In genomic region chr11:121237247-121237646, GRCh38 we compare ENCODE assay signal across 7 cellular contexts. TPM values are rescaled to one million over a fixed set of nuclear protein-coding genes. Genes with fewer than 3 reads are reported as not detected.
DNase-seq lines count a peak whose midpoint lies in the region; ATAC-seq, FAIRE-seq and TF ChIP-seq lines count a peak whose summit lies in the region.
"Not testable (repeated sequence)": the region's sequence is repeated elsewhere in the genome, so short reads cannot be mapped to it uniquely, and the experiment has no call there.

No MANE protein-coding gene starts in this region.

- TF ChIP-seq CTCF in PC-3 (conservative IDR thresholded peaks at IDR 0.05; ENCODE audit: low read depth, low read length); endothelial cell of umbilical vein (IDR thresholded peaks at IDR 0.05; ENCODE audit: extremely low read depth in 1 of 2, insufficient read depth in 1 of 2, low read depth in 1 of 2, low read length in 2 of 2): not testable (repeated sequence)

- DNase-seq in PC-3; activated CD4-positive, alpha-beta memory T cell treated with anti-CD3 and anti-CD28 coated beads for 36 hours; endothelial cell of umbilical vein (ENCODE audit: low read depth, low spot score): not testable (repeated sequence)

- not testable (repeated sequence) for H3K79me2 ChIP-seq in PC-3 (ENCODE audit: low read length); endothelial cell of umbilical vein (ENCODE audit: control insufficient read depth, insufficient read depth, low read length)

- H3K4me1 ChIP-seq in PC-3 (ENCODE audit: insufficient read depth, low read length) (peaks cover 21% of the 10 kb centered on the region), neuron (ENCODE audit: insufficient read depth, low read length) (peaks cover 60% of the 10 kb centered on the region)
- H3K4me1 ChIP-seq in endothelial cell of umbilical vein (ENCODE audit: control insufficient read depth, extremely low read depth, insufficient read depth, low read length) = not testable (repeated sequence)

- dilution Hi-C loops in endothelial cell of umbilical vein (cut with MboI; ENCODE audit: extremely low pct_ligation_motif_present, low sequenced_read_pairs) = not testable (repeated sequence)

- POLR2A ChIA-PET in PC-3 (lab: Charles Lee; ENCODE audit: unreplicated experiment); activated CD4-positive, alpha-beta memory T cell treated with anti-CD3 and anti-CD28 coated beads for 36 hours (lab: Charles Lee); endothelial cell of umbilical vein (lab: Charles Lee): not testable (repeated sequence)

- H3F3A ChIP-seq in PC-3 (ENCODE audit: low read length, unreplicated experiment) = not testable (repeated sequence)

- H3K27ac ChIP-seq in PC-3 (ENCODE audit: low read length) (peak overlapping the region; percentile 78), endothelial cell of umbilical vein (ENCODE audit: insufficient read depth, low read depth, low read length) (peak overlapping the region; percentile 53)

- not testable (repeated sequence) for H3K9me1 ChIP-seq in endothelial cell of umbilical vein (replicated peaks; ENCODE audit: control insufficient read depth, extremely low read depth, insufficient read depth, low read length)

- not testable (repeated sequence) for H3K36me3 Mint-ChIP-seq in activated CD4-positive, alpha-beta memory T cell treated with anti-CD3 and anti-CD28 coated beads for 36 hours

- not testable (repeated sequence) for H3K27me3 ChIP-seq in PC-3 (ENCODE audit: low read length); endothelial cell of umbilical vein (ENCODE audit: control insufficient read depth in 2 of 2, insufficient read depth in 2 of 2, low read length in 2 of 2); neuron (ENCODE audit: insufficient read depth, low read length)

- not testable (repeated sequence) for H3K4me3 Mint-ChIP-seq in activated CD4-positive, alpha-beta memory T cell treated with anti-CD3 and anti-CD28 coated beads for 36 hours

- not testable (repeated sequence) for H3K9me3 Mint-ChIP-seq in activated CD4-positive, alpha-beta memory T cell treated with anti-CD3 and anti-CD28 coated beads for 36 hours

- TF ChIP-seq POLR2A in endothelial cell of umbilical vein (IDR thresholded peaks at IDR 0.05; ENCODE audit: low read depth, low read length) = not testable (repeated sequence)

- H2AFZ ChIP-seq in PC-3 (ENCODE audit: low read length) (peak overlapping the region; percentile 46), neuron (ENCODE audit: low read depth, low read length) (peak overlapping the region; percentile 20)
- H2AFZ ChIP-seq in endothelial cell of umbilical vein (ENCODE audit: low read depth, low read length) = not testable (repeated sequence)

- CTCF ChIA-PET in PC-3 (lab: Charles Lee) = not testable (repeated sequence)
- CTCF ChIA-PET in activated CD4-positive, alpha-beta memory T cell treated with anti-CD3 and anti-CD28 coated beads for 36 hours (lab: Charles Lee) = interaction anchor here (1.4 kb wide), 1 partner anchor 74 kb away, joined by 5 read pairs; no protein-coding TSS in a partner anchor
- CTCF ChIA-PET in endothelial cell of umbilical vein (lab: Charles Lee) = interaction anchor here (1.8 kb wide), 1 partner anchor 43 kb away, joined by 5 read pairs; no protein-coding TSS in a partner anchor

- H3K4me2 ChIP-seq in PC-3 (ENCODE audit: low read length) = peak overlapping the region; percentile 68
- H3K4me2 ChIP-seq in endothelial cell of umbilical vein (ENCODE audit: insufficient read depth, low read length) = not testable (repeated sequence)

- H3K9me2 ChIP-seq in PC-3 (replicated peaks; ENCODE audit: low read length) = not testable (repeated sequence)

- peak overlapping the region; percentile 40; the same call in 1 of the 2 replicates for H3K4me3 ChIP-seq in PC-3 (ENCODE audit: low read length)
- H3K4me3 ChIP-seq in endothelial cell of umbilical vein (replicated peaks in 1 of 3; ENCODE audit: insufficient read depth in 1 of 3, low read depth in 1 of 3, low read length in 3 of 3) = not testable (repeated sequence)
- peak overlapping the region; percentile 23 for H3K4me3 ChIP-seq in neuron (ENCODE audit: low read length)

- peak; percentile 47 for ATAC-seq in GM18498 (IDR thresholded peaks at IDR 0.05; ENCODE audit: unreplicated experiment)
- ATAC-seq in GM21786 (IDR thresholded peaks at IDR 0.05; ENCODE audit: unreplicated experiment) = peak; percentile 40
- peak; percentile 57 for ATAC-seq in HG03460 (IDR thresholded peaks at IDR 0.05; ENCODE audit: unreplicated experiment)
- not testable (repeated sequence) for ATAC-seq in PC-3

- H3K27ac Mint-ChIP-seq in activated CD4-positive, alpha-beta memory T cell treated with anti-CD3 and anti-CD28 coated beads for 36 hours = peak overlapping the region; percentile 21

- H3K4me1 Mint-ChIP-seq in activated CD4-positive, alpha-beta memory T cell treated with anti-CD3 and anti-CD28 coated beads for 36 hours (ENCODE audit: low read depth) = peaks cover 29% of the 10 kb centered on the region

- H3K36me3 ChIP-seq in PC-3 (ENCODE audit: low read depth, low read length); endothelial cell of umbilical vein (ENCODE audit: control insufficient read depth in 2 of 2, extremely low read depth in 1 of 2, insufficient read depth in 2 of 2, low read length in 2 of 2); neuron (ENCODE audit: insufficient read depth, low read length): not testable (repeated sequence)

- H3K9me3 ChIP-seq in PC-3 (ENCODE audit: low read length); endothelial cell of umbilical vein (replicated peaks; ENCODE audit: control insufficient read depth, insufficient read depth, low read length); neuron (ENCODE audit: low read length): not testable (repeated sequence)

- H4K20me1 ChIP-seq in PC-3 (ENCODE audit: low read length); endothelial cell of umbilical vein (replicated peaks; ENCODE audit: control insufficient read depth, extremely low read depth, insufficient read depth, low read length): not testable (repeated sequence)

- FAIRE-seq in endothelial cell of umbilical vein (lab: Jason Lieb, UNC) = not testable (repeated sequence)

- not testable (repeated sequence) for H3K9ac ChIP-seq in PC-3 (ENCODE audit: low read length); endothelial cell of umbilical vein (replicated peaks; ENCODE audit: extremely low read depth, insufficient read depth, low read length)

- intact Hi-C loops in PC-3 (cut with micrococcal nuclease); endothelial cell of umbilical vein (cut with micrococcal nuclease): not testable (repeated sequence)
- intact Hi-C loops in activated CD4-positive, alpha-beta memory T cell treated with anti-CD3 and anti-CD28 coated beads for 36 hours (cut with micrococcal nuclease) = loop anchor here (1.0 to 5.0 kb wide), 3 partner anchors 180 to 413 kb away; no protein-coding TSS in a partner anchor

- H3K27me3 Mint-ChIP-seq in activated CD4-positive, alpha-beta memory T cell treated with anti-CD3 and anti-CD28 coated beads for 36 hours = peaks cover 19% of the 10 kb centered on the region

- BruUV-seq in PC-3 (replicated peaks; lab: Mats Ljungman, UMichigan); endothelial cell of umbilical vein (replicated peaks; lab: Mats Ljungman, UMichigan): not testable (repeated sequence)

RNA-seq across cellular contexts. Expression of gene SC5D, which starts 55.3 kb away (rescaled TPM):
- total RNA-seq in PC-3 (2014; rRNA removed) (38.4 and 43.0 TPM in 2 replicates), endothelial cell of umbilical vein (40.0 and 40.2 TPM in 2 replicates)
- 10 to 100 TPM; 23.3 to 24.7 TPM for total RNA-seq in activated CD4-positive, alpha-beta memory T cell treated with anti-CD3 and anti-CD28 coated beads for 36 hours
- polyA plus RNA-seq in endothelial cell of umbilical vein = 30.5 and 37.1 TPM in 2 replicates
- polyA plus RNA-seq in endothelial cell of umbilical vein (2011; cell fraction: cytosol; rRNA removed) = 21.4 and 25.7 TPM in 2 replicates
- polyA plus RNA-seq in endothelial cell of umbilical vein (2011; cell fraction: nucleus; rRNA removed) = 22.1 and 22.3 TPM in 2 replicates
- 42.1 and 77.4 TPM in 2 replicates for polyA plus RNA-seq in endothelial cell of umbilical vein (2012)
- polyA minus RNA-seq in endothelial cell of umbilical vein = 183 and 210 TPM in 2 replicates
- polyA minus RNA-seq in endothelial cell of umbilical vein (2011; cell fraction: cytosol; rRNA and poly(A)+ RNA removed) = 20.9 TPM
- 18.6 and 57.3 TPM in 2 replicates for polyA minus RNA-seq in endothelial cell of umbilical vein (2011; cell fraction: nucleus; rRNA and poly(A)+ RNA removed)
